In genomic region chr6:108947114-108947854, GRCh38 we compare ENCODE assay signal across 8 cellular contexts.
DNase-seq lines count a peak whose midpoint lies in the region; ATAC-seq, FAIRE-seq and TF ChIP-seq lines count a peak whose summit lies in the region.

No MANE protein-coding gene starts in this region.

- TF ChIP-seq CTCF in fibroblast of villous mesenchyme (IDR thresholded peaks at IDR 0.05; ENCODE audit: insufficient read depth, low read depth, low read length) (no peak), chondrocyte (IDR thresholded peaks at IDR 0.05) (no peak)

- H3K27ac Mint-ChIP-seq in chondrocyte (ENCODE audit: unreplicated experiment), result no peak overlapping the region

- peaks cover 27% of the 10 kb centered on the region for H3K4me1 Mint-ChIP-seq in chondrocyte (ENCODE audit: low read depth)

- H3K9me3 Mint-ChIP-seq in chondrocyte (ENCODE audit: low read depth), result no peaks in the 10 kb centered on the region

- H3K4me3 ChIP-seq in fibroblast of villous mesenchyme (ENCODE audit: low read depth, low read length), result no peak overlapping the region
- H3K4me3 ChIP-seq in skeletal muscle cell (ENCODE audit: low read depth, low read length), result no peak overlapping the region

- peak; percentile 40 for FAIRE-seq in RCC 7860 (lab: Jason Lieb, UNC)

- peak; percentile 27 for DNase-seq in G401 (ENCODE audit: low spot score)
- DNase-seq in RCC 7860 (ENCODE audit: low spot score), result peak; percentile 63
- peak; percentile 96 for DNase-seq in fibroblast of villous mesenchyme (ENCODE audit: low read depth)
- peak; percentile 75 for DNase-seq in skeletal muscle cell (ENCODE audit: low read depth)
- DNase-seq in chondrocyte (ENCODE audit: low spot score), result no peak
- DNase-seq in activated CD4-positive, CD25-positive, alpha-beta regulatory T cell (lab: John Stamatoyannopoulos, UW), result no peak

- ATAC-seq in HG03432 (IDR thresholded peaks at IDR 0.05; ENCODE audit: unreplicated experiment) (no peak), HG03469 (IDR thresholded peaks at IDR 0.05; ENCODE audit: unreplicated experiment) (no peak)

- in situ Hi-C loops in G401 (cut with HindIII; ENCODE audit: low sequenced_read_pairs), result no loop called here

- H3K36me3 Mint-ChIP-seq in chondrocyte (ENCODE audit: low read depth), result no peaks in the 10 kb centered on the region

- H3K4me3 Mint-ChIP-seq in chondrocyte (ENCODE audit: unreplicated experiment), result no peak overlapping the region

- H3K27me3 Mint-ChIP-seq in chondrocyte (ENCODE audit: low read depth), result no peaks in the 10 kb centered on the region

Comparison
In these comparisons a context has a peak if more than half of its experiments do, and no peak if none do; other contexts are left out.
1. DNase-seq: peak in G401 (single experiment), RCC 7860 (single experiment), fibroblast of villous mesenchyme (single experiment) and skeletal muscle cell (single experiment); none in chondrocyte (single experiment) and activated CD4-positive, CD25-positive, alpha-beta regulatory T cell (0 of 4).